Comparison of ENCODE assay signal across 8 cellular contexts in the genomic region with DNA sequence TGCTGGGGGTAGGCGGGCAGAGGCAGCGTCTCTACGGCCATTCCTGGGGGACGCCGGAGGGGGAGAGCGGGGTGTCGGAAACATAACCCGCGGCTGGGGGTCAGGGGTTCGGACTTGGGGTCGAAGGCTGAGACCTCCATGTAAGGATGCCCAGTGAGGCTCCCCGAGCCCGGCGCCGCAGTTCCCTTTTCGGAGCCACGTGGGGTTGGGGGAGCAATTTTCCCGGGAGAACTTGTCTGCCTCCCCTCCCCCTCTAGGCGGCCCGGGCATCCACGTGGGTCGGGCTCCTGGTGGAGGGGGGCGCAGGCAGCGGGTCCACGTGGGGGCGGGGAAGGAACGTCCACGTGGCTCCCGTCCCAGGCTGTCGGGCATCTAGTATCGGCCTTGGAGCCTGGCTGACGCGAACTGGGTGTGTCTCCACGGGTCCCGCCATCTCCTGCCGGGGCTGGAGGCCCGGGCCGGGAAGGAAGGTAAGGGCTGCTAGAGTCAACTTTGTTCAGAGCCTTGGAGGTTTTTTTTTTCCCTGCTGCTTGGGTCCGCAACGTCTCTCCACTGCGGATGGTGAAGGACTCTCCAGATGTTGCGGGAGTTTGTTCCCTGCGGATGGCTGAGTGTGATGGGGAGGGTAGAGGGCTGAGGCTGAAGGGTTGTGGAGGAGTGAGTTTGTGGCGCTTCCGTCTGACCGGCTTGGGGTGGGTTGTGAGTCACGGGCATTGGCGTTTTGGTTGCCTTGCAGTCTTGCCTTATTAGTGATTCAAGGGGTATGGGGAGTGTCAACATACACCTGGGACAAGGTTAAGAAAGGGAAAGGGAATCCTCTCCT. TPM values are rescaled to one million over a fixed set of nuclear protein-coding genes. Genes with fewer than 3 reads are reported as not detected.
DNase-seq lines count a peak whose midpoint lies in the region; ATAC-seq lines count a peak whose summit lies in the region.

No MANE protein-coding gene starts in this region.

- no peaks in the 10 kb centered on the region for H3K9me3 Mint-ChIP-seq in activated CD4-positive, alpha-beta memory T cell treated with anti-CD3 and anti-CD28 coated beads for 36 hours
- no peaks in the 10 kb centered on the region for H3K9me3 Mint-ChIP-seq in memory B cell

- peaks cover 3% of the 10 kb centered on the region for H3K36me3 ChIP-seq in endocrine pancreas (ENCODE audit: control insufficient read depth, insufficient read depth, low read length)

- no peaks in the 10 kb centered on the region for H3K27me3 ChIP-seq in endocrine pancreas (ENCODE audit: control insufficient read depth, insufficient read depth, low read length)

- H3K4me3 ChIP-seq in endocrine pancreas (ENCODE audit: control insufficient read depth, insufficient read depth, low read length) = peak overlapping the region; percentile 76

- H3K27me3 Mint-ChIP-seq in activated CD4-positive, alpha-beta memory T cell treated with anti-CD3 and anti-CD28 coated beads for 36 hours = no peaks in the 10 kb centered on the region
- H3K27me3 Mint-ChIP-seq in memory B cell = no peaks in the 10 kb centered on the region

- POLR2A ChIA-PET in activated CD4-positive, alpha-beta memory T cell treated with anti-CD3 and anti-CD28 coated beads for 36 hours (lab: Charles Lee) = no interaction called here

- H3K9ac ChIP-seq in endocrine pancreas (ENCODE audit: control insufficient read depth, insufficient read depth, low read length) = peak overlapping the region; percentile 92

- peak overlapping the region; percentile 100 for H3K4me3 Mint-ChIP-seq in activated CD4-positive, alpha-beta memory T cell treated with anti-CD3 and anti-CD28 coated beads for 36 hours
- H3K4me3 Mint-ChIP-seq in memory B cell = peak overlapping the region; percentile 89

- CTCF ChIA-PET in activated CD4-positive, alpha-beta memory T cell treated with anti-CD3 and anti-CD28 coated beads for 36 hours (lab: Charles Lee) = interaction anchor here (2.0 kb wide), 1 partner anchor 36 kb away, joined by 7 read pairs; no protein-coding TSS in a partner anchor

- peak overlapping the region; percentile 98 for H3K27ac Mint-ChIP-seq in activated CD4-positive, alpha-beta memory T cell treated with anti-CD3 and anti-CD28 coated beads for 36 hours
- H3K27ac Mint-ChIP-seq in memory B cell = peak overlapping the region; percentile 93

- H3K4me1 ChIP-seq in endocrine pancreas (ENCODE audit: control insufficient read depth, insufficient read depth, low read length) = no peaks in the 10 kb centered on the region

- intact Hi-C loops in activated CD4-positive, alpha-beta memory T cell treated with anti-CD3 and anti-CD28 coated beads for 36 hours (cut with micrococcal nuclease) = loop anchor here (5.0 kb wide), 1 partner anchor 301 kb away; no protein-coding TSS in a partner anchor

- no peaks in the 10 kb centered on the region for H3K9me3 ChIP-seq in endocrine pancreas (ENCODE audit: control insufficient read depth, low read length)

- peaks cover 21% of the 10 kb centered on the region for H3K36me3 Mint-ChIP-seq in activated CD4-positive, alpha-beta memory T cell treated with anti-CD3 and anti-CD28 coated beads for 36 hours
- no peaks in the 10 kb centered on the region for H3K36me3 Mint-ChIP-seq in memory B cell

- DNase-seq in AG08395 (ENCODE audit: low spot score) = peak; percentile 77
- peak; percentile 65 for DNase-seq in GM19238 (ENCODE audit: insufficient read length, low spot score)
- DNase-seq in NCI-H1694 (lab: John Stamatoyannopoulos, UW) = peak; percentile 23
- DNase-seq in activated CD4-positive, alpha-beta memory T cell treated with anti-CD3 and anti-CD28 coated beads for 36 hours = peak; percentile 81
- no peak for DNase-seq in memory B cell (ENCODE audit: low spot score in 2 of 2)
- peak; percentile 45 for DNase-seq in stimulated activated CD8-positive, alpha-beta memory T cell treated with anti-CD3 and anti-CD28 coated beads, Interleukin-12 subunit alpha, Interleukin-12 subunit beta, amount 100 ng/mL, for 24 hours (ENCODE audit: extremely low read depth)

- H3K4me1 Mint-ChIP-seq in activated CD4-positive, alpha-beta memory T cell treated with anti-CD3 and anti-CD28 coated beads for 36 hours (ENCODE audit: low read depth) = peaks cover 42% of the 10 kb centered on the region
- peaks cover 28% of the 10 kb centered on the region for H3K4me1 Mint-ChIP-seq in memory B cell

- no peak for ATAC-seq in memory B cell (ENCODE audit: low read depth)
- ATAC-seq in HG03175 (IDR thresholded peaks at IDR 0.05; ENCODE audit: unreplicated experiment) = no peak

RNA-seq across cellular contexts. Expression of a gene that starts 0.7 kb away (rescaled TPM):
- total RNA-seq in activated CD4-positive, alpha-beta memory T cell treated with anti-CD3 and anti-CD28 coated beads for 36 hours = 10 to 100 TPM; 59.1 to 65.9 TPM

RNA-seq across cellular contexts. Expression of a gene that starts 13.4 kb away (rescaled TPM):
- total RNA-seq in activated CD4-positive, alpha-beta memory T cell treated with anti-CD3 and anti-CD28 coated beads for 36 hours = 10 to 100 TPM; 48.1 to 48.8 TPM

RNA-seq across cellular contexts. Expression of a gene that starts 18.6 kb away (rescaled TPM):
- 100 to 1,000 TPM; 165 to 168 TPM for total RNA-seq in activated CD4-positive, alpha-beta memory T cell treated with anti-CD3 and anti-CD28 coated beads for 36 hours

Comparison
In these comparisons a context has a peak if more than half of its experiments do, and no peak if none do; other contexts are left out.
1. DNase-seq: peak in AG08395 (single experiment), GM19238 (single experiment), NCI-H1694 (single experiment), activated CD4-positive, alpha-beta memory T cell treated with anti-CD3 and anti-CD28 coated beads for 36 hours (single experiment) and stimulated activated CD8-positive, alpha-beta memory T cell treated with anti-CD3 and anti-CD28 coated beads, Interleukin-12 subunit alpha, Interleukin-12 subunit beta, amount 100 ng/mL, for 24 hours (single experiment); none in memory B cell (0 of 2).